Comparison of ENCODE assay signal across 21 cellular contexts in genomic region chr2:168062054-168062453, GRCh38.
"Had no signal": no experiment of that assay in that cellular context is flagged by ENCODE, and none has a peak within 500 bp of the region (broad histone marks: within the 10 kb centered on the region; RNA-seq: fewer than 3 reads in every experiment).

No MANE protein-coding gene starts in this region.

- H3K27ac ChIP-seq: SJSA1, SK-N-MC had no signal

- H3K36me3 ChIP-seq: MG63 had no signal

- H3K4me3 ChIP-seq: MG63, SJSA1, SK-N-MC had no signal

- H3K9me3 ChIP-seq: MG63, SJSA1 had no signal

- H3K27me3 ChIP-seq: MG63, SJSA1 had no signal

- H3K4me1 ChIP-seq: SJSA1 had no signal

- DNase-seq: Karpas-422, KG1, MG63, NCI-H1092, NCI-H1436, NCI-H187, NCI-H2029, NCI-H2081 treated with DMSO at 0.1 percent for 48 hours, NCI-H2171, NCI-H226, NCI-H446, NCI-H510A, NCI-H524 treated with DMSO at 0.1 percent for 48 hours, NCI-H69, NCI-H774, Right ventricle myocardium superior, RPMI8226, SIG-M5 had no signal

- FAIRE-seq: RCC 7860 had no signal
